In genomic region chr7:122528879-122529481, GRCh38 we compare ENCODE assay signal across 8 cellular contexts.
DNase-seq lines count a peak whose midpoint lies in the region; ATAC-seq, FAIRE-seq and TF ChIP-seq lines count a peak whose summit lies in the region.

No MANE protein-coding gene starts in this region.

- 100% methylated on average over 1 of the region's 3 CpGs for WGBS in mesendoderm (ENCODE audit: extremely low coverage, insufficient coverage, low lambda C conversion rate)

- no peak overlapping the region for H3K9ac ChIP-seq in mesendoderm (ENCODE audit: low read length)

- H3K23ac ChIP-seq in mesendoderm (ENCODE audit: low read length) = no peak overlapping the region

- H2BK15ac ChIP-seq in mesendoderm (replicated peaks; ENCODE audit: low read depth) = no peak overlapping the region

- H4K8ac ChIP-seq in mesendoderm (ENCODE audit: low read depth, low read length) = no peak overlapping the region

- H3K4me3 ChIP-seq in bronchial epithelial cell (ENCODE audit: low read depth, low read length) (no peak overlapping the region), mesendoderm (ENCODE audit: low read length) (no peak overlapping the region), MG63 (no peak overlapping the region)

- no peaks in the 10 kb centered on the region for H3K79me1 ChIP-seq in mesendoderm (ENCODE audit: low read length)

- peak; percentile 85 for FAIRE-seq in GM19239 (lab: Jason Lieb, UNC)
- no peak for FAIRE-seq in bronchial epithelial cell (lab: Jason Lieb, UNC)

- no peak overlapping the region for H2BK5ac ChIP-seq in mesendoderm (ENCODE audit: low read length)

- TF ChIP-seq CTCF in bronchial epithelial cell (IDR thresholded peaks at IDR 0.05; ENCODE audit: insufficient read depth, low read length, severe bottlenecking) = peak; percentile 7

- no peak overlapping the region for H3K4me2 ChIP-seq in mesendoderm (ENCODE audit: low read length)

- H3K79me2 ChIP-seq in mesendoderm (ENCODE audit: control insufficient read depth, insufficient read depth, low read length) = no peaks in the 10 kb centered on the region

- no peaks in the 10 kb centered on the region for H3K36me3 ChIP-seq in bronchial epithelial cell (ENCODE audit: control insufficient read depth, insufficient read depth, low read length)
- H3K36me3 ChIP-seq in mesendoderm (ENCODE audit: control insufficient read depth, insufficient read depth, low read length) = no peaks in the 10 kb centered on the region
- H3K36me3 ChIP-seq in MG63 = no peaks in the 10 kb centered on the region

- H2BK120ac ChIP-seq in mesendoderm (ENCODE audit: low read depth, low read length) = no peak overlapping the region

- H3K27me3 ChIP-seq in bronchial epithelial cell (ENCODE audit: control insufficient read depth, insufficient read depth, low read length) (no peaks in the 10 kb centered on the region), mesendoderm (ENCODE audit: insufficient read depth, low read length, poor library complexity) (peaks cover 2% of the 10 kb centered on the region), MG63 (no peaks in the 10 kb centered on the region)

- no peak for ATAC-seq in GM21619 (IDR thresholded peaks at IDR 0.05; ENCODE audit: unreplicated experiment)

- DNase-seq in A172 (ENCODE audit: low spot score) (peak; percentile 38), GM19239 (ENCODE audit: insufficient read length, low spot score) (no peak), NCI-H2171 (lab: John Stamatoyannopoulos, UW) (peak; percentile 22), bronchial epithelial cell (ENCODE audit: low read depth) (peak; percentile 59), mesendoderm (peak; percentile 37), MG63 (no peak)
- DNase-seq in central memory CD4-positive, alpha-beta T cell = no peak

- H3K56ac ChIP-seq in mesendoderm (ENCODE audit: low read length) = no peak overlapping the region

- no peak overlapping the region for H3K27ac ChIP-seq in mesendoderm (ENCODE audit: low read depth, low read length)

- H3K4me1 ChIP-seq in mesendoderm (ENCODE audit: control insufficient read depth, low read depth, low read length) = no peaks in the 10 kb centered on the region

- H4K5ac ChIP-seq in mesendoderm (ENCODE audit: low read length) = no peak overlapping the region

- H2AK5ac ChIP-seq in mesendoderm (ENCODE audit: low read length) = no peak overlapping the region

- H3K4ac ChIP-seq in mesendoderm (ENCODE audit: low read depth, low read length) = no peak overlapping the region

- H3K9me3 ChIP-seq in MG63 = no peaks in the 10 kb centered on the region

- no peak overlapping the region for H3K18ac ChIP-seq in mesendoderm (ENCODE audit: low read length)

Comparison
In these comparisons a context has a peak if more than half of its experiments do, and no peak if none do; other contexts are left out.
1. DNase-seq: peak in A172 (single experiment), NCI-H2171 (single experiment), bronchial epithelial cell (single experiment) and mesendoderm (single experiment); none in GM19239 (single experiment), central memory CD4-positive, alpha-beta T cell (single experiment) and MG63 (single experiment).